Comparison of ENCODE assay signal across 8 cellular contexts in the genomic region with DNA sequence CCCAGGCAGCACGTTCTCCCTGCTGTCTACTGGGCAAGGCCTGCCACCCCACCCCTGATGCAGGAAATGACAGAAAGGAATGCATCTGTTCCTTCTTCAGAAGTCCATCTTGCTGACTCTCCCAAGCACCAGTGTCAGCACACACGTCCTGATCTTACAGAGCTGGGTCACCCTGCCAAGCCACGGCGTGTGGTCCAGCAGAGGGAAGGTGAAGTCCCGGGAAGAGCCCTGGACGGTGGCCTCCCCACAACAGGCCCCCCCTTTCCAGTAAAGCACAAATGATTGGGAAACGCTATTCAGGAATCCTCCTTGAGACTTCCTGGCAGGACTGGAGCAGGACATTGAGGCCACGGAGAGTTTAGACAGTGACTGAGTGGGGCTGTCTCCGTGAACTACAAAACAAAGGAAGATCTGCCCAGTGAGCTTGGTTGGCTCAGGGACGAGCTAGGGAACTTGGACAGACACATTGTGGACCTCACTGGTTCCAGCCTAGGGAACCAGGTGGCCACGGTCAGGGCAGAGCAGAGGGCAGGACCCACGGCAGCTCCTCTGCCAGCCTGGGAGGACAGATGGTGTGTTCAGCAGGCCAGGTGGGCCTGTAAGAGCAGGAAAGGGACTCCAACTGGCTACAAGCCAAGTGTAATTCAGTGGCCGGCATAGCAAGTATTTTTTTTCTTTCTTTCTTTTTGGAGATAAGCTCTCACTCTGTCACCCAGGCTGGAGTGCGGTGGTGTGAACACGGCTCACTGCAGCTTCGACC. TPM values are rescaled to one million over a fixed set of nuclear protein-coding genes. Genes with fewer than 3 reads are reported as not detected.
DNase-seq lines count a peak whose midpoint lies in the region; ATAC-seq and TF ChIP-seq lines count a peak whose summit lies in the region.

No MANE protein-coding gene starts in this region.

- ATAC-seq in mucosa of descending colon = peak; percentile 37
- ATAC-seq in HG03280 (IDR thresholded peaks at IDR 0.05; ENCODE audit: unreplicated experiment) = no peak
- ATAC-seq in HG03354 (IDR thresholded peaks at IDR 0.05; ENCODE audit: poor library complexity, severe bottlenecking, unreplicated experiment) = no peak

- peaks cover 0 to 26% (median 0%) of the 10 kb centered on the region in 11 experiments; a peak in 7 of 22 replicates for H3K9me3 ChIP-seq in BLaER1 treated with 17β-estradiol and CSF1 and Interleukin-3, amounts not matched to agents 10 nM and 100 nM (replicated peaks in 1 of 11)
- no peaks in the 10 kb centered on the region for H3K9me3 ChIP-seq in mucosa of descending colon

- TF ChIP-seq CTCF in mucosa of descending colon (IDR thresholded peaks at IDR 0.05) = no peak

- H3K4me1 ChIP-seq in BLaER1 treated with 17β-estradiol and CSF1 and Interleukin-3, amounts not matched to agents 10 nM and 100 nM = peaks cover 90 to 100% (median 99%) of the 10 kb centered on the region in 10 experiments
- peaks cover 56% of the 10 kb centered on the region for H3K4me1 ChIP-seq in mucosa of descending colon (ENCODE audit: low read depth)

- no peaks in the 10 kb centered on the region for H3K27me3 ChIP-seq in BLaER1 treated with 17β-estradiol and CSF1 and Interleukin-3, amounts not matched to agents 10 nM and 100 nM

- DNase-seq in NCI-H2171 treated with DMSO at 0.1 percent for 48 hours (lab: John Stamatoyannopoulos, UW) (peak; percentile 89), cerebellum (ENCODE audit: low spot score) (peak; percentile 83), mucosa of descending colon (peak in 2 of 3 donors; percentile 51 to 53), iPS-NIHi11 (ENCODE audit: low spot score) (no peak)
- no peak for DNase-seq in stimulated activated CD4-positive, alpha-beta T cell treated with anti-CD3 and anti-CD28 coated beads, Interleukin-4, amount 100 ng/mL, for 4 hours

- H3K4me2 ChIP-seq in BLaER1 treated with 17β-estradiol and CSF1 and Interleukin-3, amounts not matched to agents 10 nM and 100 nM = peak overlapping the region; percentile 86 to 99 (median 96)

- H3K9ac ChIP-seq in BLaER1 treated with 17β-estradiol and CSF1 and Interleukin-3, amounts not matched to agents 10 nM and 100 nM = peak overlapping the region; percentile 77 to 91 (median 85)

- H3K36me3 ChIP-seq in BLaER1 treated with 17β-estradiol and CSF1 and Interleukin-3, amounts not matched to agents 10 nM and 100 nM = peaks cover 0 to 31% (median 14%) of the 10 kb centered on the region in 11 experiments; a peak in 11 of 22 replicates
- H3K36me3 ChIP-seq in mucosa of descending colon (ENCODE audit: low read depth) = no peaks in the 10 kb centered on the region

- peaks cover 0 to 37% (median 0%) of the 10 kb centered on the region in 11 experiments; a peak in 5 of 22 replicates for H4K20me1 ChIP-seq in BLaER1 treated with 17β-estradiol and CSF1 and Interleukin-3, amounts not matched to agents 10 nM and 100 nM

- H3K4me3 ChIP-seq in BLaER1 treated with 17β-estradiol and CSF1 and Interleukin-3, amounts not matched to agents 10 nM and 100 nM = peak overlapping the region in 6 of 10 experiments; percentile 12 to 47 (median 28); a peak in 8 of 20 replicates
- H3K4me3 ChIP-seq in mucosa of descending colon = no peak overlapping the region

- peak overlapping the region; percentile 85 to 100 (median 98) for H3K27ac ChIP-seq in BLaER1 treated with 17β-estradiol and CSF1 and Interleukin-3, amounts not matched to agents 10 nM and 100 nM

- intact Hi-C loops in mucosa of descending colon (cut with DNase I, micrococcal nuclease) = no loop called here

RNA-seq across cellular contexts. Expression of a gene that starts 41.7 kb away (rescaled TPM):
- 7.2 TPM for total RNA-seq in cerebellum
- total RNA-seq in mucosa of descending colon = 10 to 100 TPM; 17.8 to 21.6 (median 18.9) TPM

RNA-seq across cellular contexts. Expression of a gene that starts 42.2 kb away (rescaled TPM):
- 43.2 TPM for total RNA-seq in cerebellum
- total RNA-seq in mucosa of descending colon = 10 to 100 TPM; 10.2 to 20.0 (median 13.2) TPM

Comparison
In these comparisons a context has a peak if more than half of its experiments do, and no peak if none do; other contexts are left out.
1. DNase-seq: peak in NCI-H2171 treated with DMSO at 0.1 percent for 48 hours (single experiment), cerebellum (single experiment) and mucosa of descending colon (2 of 3); none in iPS-NIHi11 (single experiment) and stimulated activated CD4-positive, alpha-beta T cell treated with anti-CD3 and anti-CD28 coated beads, Interleukin-4, amount 100 ng/mL, for 4 hours (0 of 2).